In the genomic region with DNA sequence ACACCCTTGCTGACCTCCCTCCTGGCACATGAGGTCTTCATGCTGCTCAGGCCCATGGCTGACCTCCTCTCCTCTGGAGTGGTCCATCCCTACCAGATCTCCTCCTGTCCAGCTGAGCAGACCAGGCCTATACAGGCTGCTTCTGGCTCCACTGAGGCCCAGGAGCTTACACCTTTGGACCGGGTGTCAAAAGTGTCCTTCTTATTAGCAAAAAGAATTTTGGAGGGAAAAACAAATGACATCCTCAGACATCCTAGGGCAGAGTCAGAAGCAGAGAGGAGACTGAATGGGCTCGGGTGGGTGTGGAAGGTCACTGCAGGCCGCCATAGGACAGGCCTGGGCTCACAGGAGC, we compare ENCODE assay signal across 8 cellular contexts. TPM values are rescaled to one million over a fixed set of nuclear protein-coding genes. Genes with fewer than 3 reads are reported as not detected.
DNase-seq lines count a peak whose midpoint lies in the region; ATAC-seq and TF ChIP-seq lines count a peak whose summit lies in the region.

No MANE protein-coding gene starts in this region.

- no peak for TF ChIP-seq CTCF in activated B cell treated with CpG ODN at 0.5 μM for 24 hours (IDR thresholded peaks at IDR 0.05)
- TF ChIP-seq CTCF in spleen (IDR thresholded peaks at IDR 0.05 in 8 of 11, conservative IDR thresholded peaks at IDR 0.05 in 3 of 11), result no peak

- no peaks in the 10 kb centered on the region for H3K27me3 Mint-ChIP-seq in activated B cell treated with CpG ODN at 0.5 μM for 24 hours

- ATAC-seq in HG03457 (IDR thresholded peaks at IDR 0.05; ENCODE audit: unreplicated experiment) (peak; percentile 1), activated B cell treated with CpG ODN at 0.5 μM for 24 hours (ENCODE audit: low read depth) (no peak), esophagus mucosa (no peak)

- POLR2A ChIA-PET in activated B cell treated with CpG ODN at 0.5 μM for 24 hours (lab: Charles Lee), result interaction anchor here (0.6 to 2.5 kb wide), 2 partner anchors 36 to 95 kb away, joined by 3 to 33 read pairs; no protein-coding TSS in a partner anchor

- no peaks in the 10 kb centered on the region for H3K27me3 ChIP-seq in spleen (replicated peaks in 1 of 7)

- peak overlapping the region in 7 of 8 donors; percentile 82 to 93 (median 87) for H3K27ac ChIP-seq in spleen

- no peak for TF ChIP-seq POLR2A in spleen (IDR thresholded peaks at IDR 0.05)

- WGBS in spleen, 5 donors, result 54 to 85% (median 74%) methylated on average over 3 of the region's 3 CpGs

- H3K36me3 ChIP-seq in spleen, result no peaks in the 10 kb centered on the region

- H3K9me3 ChIP-seq in iPS-18c (ENCODE audit: control insufficient read depth, insufficient read depth, low read length), result no peaks in the 10 kb centered on the region
- H3K9me3 ChIP-seq in spleen, result no peaks in the 10 kb centered on the region

- no peak for DNase-seq in activated B cell treated with CpG ODN at 0.5 μM for 24 hours
- no peak for DNase-seq in spleen
- no peak for DNase-seq in islet precursor cell
- no peak for DNase-seq in activated CD4-positive, alpha-beta T cell treated with anti-CD3 and anti-CD28 coated beads, Interleukin-2, amount 50 U/mL, for 48 hours
- no peak for DNase-seq in SW480 (ENCODE audit: low spot score)

- H3K27ac Mint-ChIP-seq in activated B cell treated with CpG ODN at 0.5 μM for 24 hours, result peak overlapping the region; percentile 87

- H3K4me1 ChIP-seq in spleen, result peaks cover 5 to 38% (median 21%) of the 10 kb centered on the region in 6 donors

- CTCF ChIA-PET in activated B cell treated with CpG ODN at 0.5 μM for 24 hours (lab: Charles Lee), result interaction anchor here (0.9 to 5.9 kb wide), 7 partner anchors 27 to 268 kb away, joined by 3 to 112 read pairs (median 11); no protein-coding TSS in a partner anchor

- peaks cover 34% of the 10 kb centered on the region for H3K4me1 Mint-ChIP-seq in activated B cell treated with CpG ODN at 0.5 μM for 24 hours

- H3K4me3 Mint-ChIP-seq in activated B cell treated with CpG ODN at 0.5 μM for 24 hours, result peak overlapping the region; percentile 86

- H3K4me3 ChIP-seq in iPS-18c (ENCODE audit: insufficient read depth, low read depth, low read length) (peak overlapping the region; percentile 63; the same call in 1 of the 2 replicates), spleen (peak overlapping the region in 1 of 8 donors; percentile 70)

- intact Hi-C loops in activated B cell treated with CpG ODN at 0.5 μM for 24 hours (cut with micrococcal nuclease) (no loop called here), spleen (cut with DNase I; ENCODE audit: low total_unique reads) (loop anchor here (5.0 kb wide), 1 partner anchor 95 kb away; no protein-coding TSS in a partner anchor)

- no peaks in the 10 kb centered on the region for H3K36me3 Mint-ChIP-seq in activated B cell treated with CpG ODN at 0.5 μM for 24 hours (ENCODE audit: low read depth)

- H3K9me3 Mint-ChIP-seq in activated B cell treated with CpG ODN at 0.5 μM for 24 hours, result no peaks in the 10 kb centered on the region

RNA-seq across cellular contexts. Expression of a gene that starts 38.1 kb away (rescaled TPM):
- total RNA-seq in activated B cell treated with CpG ODN at 0.5 μM for 24 hours (115 and 125 TPM in 2 replicates), spleen (100 to 1,000 TPM; 356 to 641 (median 467) TPM), esophagus mucosa (79.4 TPM)
- polyA plus RNA-seq in spleen, result 10 to 100 TPM; 54.7 to 92.3 (median 86.3) TPM
